18 cellular contexts compared by ENCODE assay signal in genomic region chr20:18323705-18324104, GRCh38. TPM values are rescaled to one million over a fixed set of nuclear protein-coding genes. Genes with fewer than 3 reads are reported as not detected.
DNase-seq lines count a peak whose midpoint lies in the region; ATAC-seq, FAIRE-seq and TF ChIP-seq lines count a peak whose summit lies in the region.
"Had no signal": no experiment of that assay in that cellular context is flagged by ENCODE, and none has a peak within 500 bp of the region (broad histone marks: within the 10 kb centered on the region; RNA-seq: fewer than 3 reads in every experiment).

No MANE protein-coding gene starts in this region.

- no peak overlapping the region for H2BK20ac ChIP-seq in H9 (ENCODE audit: low read depth, low read length, poor library complexity, severe bottlenecking)
- H2BK20ac ChIP-seq in H1 (ENCODE audit: low read length), result no peak overlapping the region

- peaks cover 11 to 20% of the 10 kb centered on the region in 2 experiments for H3K9me3 Mint-ChIP-seq in H9
- no peaks in the 10 kb centered on the region for H3K9me3 Mint-ChIP-seq in stimulated activated effector memory CD8-positive, alpha-beta T cell treated with anti-CD3 and anti-CD28 coated beads, Interleukin-12 subunit alpha, Interleukin-12 subunit beta, amount 100 ng/mL, for 72 hours
- H3K9me3 Mint-ChIP-seq in activated naive CD4-positive, alpha-beta T cell treated with anti-CD3 and anti-CD28 coated beads, Interleukin-2, amount 50 U/mL, for 72 hours, result no peaks in the 10 kb centered on the region

- H4K5ac ChIP-seq in H9 (ENCODE audit: insufficient read length, low read depth, low read length), result no peak overlapping the region
- no peak overlapping the region for H4K5ac ChIP-seq in H1 (ENCODE audit: insufficient read length, low read depth, low read length)

- H4K91ac ChIP-seq in H9 (ENCODE audit: insufficient read length, low read depth, low read length) (no peak overlapping the region), H1 (replicated peaks; ENCODE audit: insufficient read length, low read length) (no peak overlapping the region)

- H3K27ac ChIP-seq in H9 (ENCODE audit: insufficient read length, low read depth, low read length), result peak overlapping the region; percentile 89
- H3K27ac ChIP-seq in H1 (ENCODE audit: low read depth, low read length), result peak overlapping the region; percentile 67
- H3K27ac ChIP-seq in iPS-20b (ENCODE audit: low read length), result peak overlapping the region; percentile 95
- peak overlapping the region; percentile 58 for H3K27ac ChIP-seq in smooth muscle cell (ENCODE audit: low read depth)
- no peak overlapping the region for H3K27ac ChIP-seq in MM.1S (ENCODE audit: low read length)
- H3K27ac ChIP-seq: C4-2B had no signal

- H2BK5ac ChIP-seq in H9 (ENCODE audit: insufficient read length, low read length) (no peak overlapping the region), H1 (ENCODE audit: low read depth, low read length) (peak overlapping the region; percentile 74; the same call in 1 of the 2 replicates)

- H3K79me2 ChIP-seq in H9 (ENCODE audit: insufficient read depth, low read length) (no peaks in the 10 kb centered on the region), H1 (ENCODE audit: control insufficient read depth in 1 of 2, insufficient read depth in 2 of 2, low read length in 2 of 2) (no peaks in the 10 kb centered on the region), smooth muscle cell (ENCODE audit: low read depth) (no peaks in the 10 kb centered on the region), MM.1S (ENCODE audit: low read length) (no peaks in the 10 kb centered on the region)

- no peak overlapping the region for H3K18ac ChIP-seq in H9 (ENCODE audit: insufficient read length, low read depth, low read length)
- H3K18ac ChIP-seq in H1 (ENCODE audit: extremely low read depth, low read length), result no peak overlapping the region

- peak overlapping the region in 1 of 4 experiments; percentile 41; a peak in 4 of 8 replicates for H3K4me3 ChIP-seq in H1 (ENCODE audit: extremely low read depth in 1 of 4, insufficient read depth in 2 of 4, low read depth in 3 of 4, low read length in 4 of 4)
- H3K4me3 ChIP-seq in iPS-20b (ENCODE audit: low read length), result peak overlapping the region; percentile 53
- H3K4me3 ChIP-seq in smooth muscle cell, result no peak overlapping the region
- H3K4me3 ChIP-seq in MM.1S (ENCODE audit: low read length), result no peak overlapping the region
- H3K4me3 ChIP-seq: K562 had no signal

- H3K36me3 Mint-ChIP-seq in H9 (ENCODE audit: insufficient read depth in 1 of 3, low read depth in 3 of 3), result peaks cover 2 to 23% (median 6%) of the 10 kb centered on the region in 3 experiments; a peak in 5 of 7 replicates
- H3K36me3 Mint-ChIP-seq in stimulated activated effector memory CD8-positive, alpha-beta T cell treated with anti-CD3 and anti-CD28 coated beads, Interleukin-12 subunit alpha, Interleukin-12 subunit beta, amount 100 ng/mL, for 72 hours, result no peaks in the 10 kb centered on the region
- H3K36me3 Mint-ChIP-seq in activated naive CD4-positive, alpha-beta T cell treated with anti-CD3 and anti-CD28 coated beads, Interleukin-2, amount 50 U/mL, for 72 hours, result peaks cover 4% of the 10 kb centered on the region in 2 donors

- H4K20me1 ChIP-seq in H9 (ENCODE audit: control insufficient read depth, insufficient read depth, insufficient read length) (no peaks in the 10 kb centered on the region), H1 (replicated peaks in 1 of 2; ENCODE audit: control insufficient read depth in 1 of 2, insufficient read depth in 2 of 2, low read length in 2 of 2) (no peaks in the 10 kb centered on the region), smooth muscle cell (ENCODE audit: low read depth) (no peaks in the 10 kb centered on the region), MM.1S (ENCODE audit: insufficient read depth, low read length) (no peaks in the 10 kb centered on the region)

- H3K9ac ChIP-seq in H9 (ENCODE audit: extremely low read depth, insufficient read length, low read length) (no peak overlapping the region), H1 (replicated peaks in 1 of 4; ENCODE audit: extremely low read depth in 1 of 4, low read depth in 3 of 4, low read length in 3 of 4) (peak overlapping the region in 1 of 4 experiments; percentile 0; a peak in 1 of 7 replicates), iPS-20b (ENCODE audit: low read depth, low read length) (peak overlapping the region; percentile 71), smooth muscle cell (ENCODE audit: low read depth) (no peak overlapping the region), MM.1S (ENCODE audit: low read length) (no peak overlapping the region)

- H3K23me2 ChIP-seq in H9 (ENCODE audit: insufficient read length, low read depth, low read length, poor library complexity, severe bottlenecking) (no peaks in the 10 kb centered on the region), H1 (ENCODE audit: low read depth, low read length) (no peaks in the 10 kb centered on the region)

- TF ChIP-seq EP300 in H1 (IDR thresholded peaks at IDR 0.05; ENCODE audit: borderline replicate concordance in 1 of 2, low read depth in 2 of 2, low read length in 2 of 2), result no peak; a peak in 1 of 3 replicates

- no peak for ATAC-seq in stimulated activated effector memory CD8-positive, alpha-beta T cell treated with anti-CD3 and anti-CD28 coated beads, Interleukin-12 subunit alpha, Interleukin-12 subunit beta, amount 100 ng/mL, for 72 hours
- ATAC-seq in activated naive CD4-positive, alpha-beta T cell treated with anti-CD3 and anti-CD28 coated beads, Interleukin-2, amount 50 U/mL, for 72 hours, result no peak
- ATAC-seq: K562, Panc1 had no signal

- H3K4me1 Mint-ChIP-seq in H9, result peaks cover 36 to 47% of the 10 kb centered on the region in 2 experiments
- H3K4me1 Mint-ChIP-seq in stimulated activated effector memory CD8-positive, alpha-beta T cell treated with anti-CD3 and anti-CD28 coated beads, Interleukin-12 subunit alpha, Interleukin-12 subunit beta, amount 100 ng/mL, for 72 hours, result no peaks in the 10 kb centered on the region

- TF ChIP-seq CTCF in H9 (conservative IDR thresholded peaks at IDR 0.05) (no peak), H1 (IDR thresholded peaks at IDR 0.05; ENCODE audit: control extremely low read depth in 1 of 3, insufficient read depth in 1 of 3, low read depth in 1 of 3, low read length in 3 of 3) (no peak), smooth muscle cell (IDR thresholded peaks at IDR 0.05; ENCODE audit: borderline replicate concordance, insufficient read depth, poor library complexity, severe bottlenecking) (no peak), MM.1S (IDR thresholded peaks at IDR 0.05; ENCODE audit: low read length) (no peak)

- POLR2A ChIA-PET in H1 (lab: Charles Lee; ENCODE audit: partially characterized antibody), result interaction anchor here (0.7 to 1.5 kb wide), 5 partner anchors 8 to 1970 kb away, joined by 3 to 5 read pairs (median 4); partner anchors contain the start of gene ZNF133

- no peak overlapping the region; the same call in 1 of the 2 replicates for H3K4ac ChIP-seq in H9 (ENCODE audit: low read depth, low read length)
- H3K4ac ChIP-seq in H1 (replicated peaks; ENCODE audit: insufficient read length, low read depth, low read length), result no peak overlapping the region

- H3K14ac ChIP-seq in H9 (ENCODE audit: insufficient read depth, low read length) (no peak overlapping the region), H1 (ENCODE audit: insufficient read length) (no peak overlapping the region)

- H3K4me1 ChIP-seq in H9 (ENCODE audit: insufficient read depth, low read length) (no peaks in the 10 kb centered on the region; the same call in 1 of the 2 replicates), H1 (replicated peaks in 1 of 4; ENCODE audit: control insufficient read depth in 3 of 4, insufficient read depth in 4 of 4, low read length in 3 of 4) (peaks cover 0 to 11% (median 5%) of the 10 kb centered on the region in 4 experiments; a peak in 6 of 7 replicates), iPS-20b (ENCODE audit: insufficient read depth, low read length) (peaks cover 25% of the 10 kb centered on the region), smooth muscle cell (ENCODE audit: low read depth) (peaks cover 15% of the 10 kb centered on the region), MM.1S (ENCODE audit: low read length) (no peaks in the 10 kb centered on the region)

- H2BK12ac ChIP-seq in H9 (ENCODE audit: insufficient read length, low read depth, low read length) (no peak overlapping the region), H1 (ENCODE audit: low read depth, low read length) (no peak overlapping the region; the same call in 1 of the 2 replicates)

- H4K8ac ChIP-seq in H9 (replicated peaks; ENCODE audit: insufficient read length, low read depth, low read length), result no peak overlapping the region
- H4K8ac ChIP-seq in H1 (ENCODE audit: extremely low read depth, insufficient read depth, low read length), result no peak overlapping the region

- no CpG with 5 or more reads among the region's 4 CpGs for WGBS in H9 (ENCODE audit: extremely low coverage, insufficient read length, low lambda C conversion rate)
- 0% methylated on average over 4 of the region's 4 CpGs; no CpG with 5 or more reads in 1 of the 2 experiments for WGBS in H1 (ENCODE audit: extremely low coverage in 1 of 2, insufficient coverage in 1 of 2, insufficient read length in 1 of 2, insufficient replicate concordance in 2 of 2, low coverage in 1 of 2, low lambda C conversion rate in 2 of 2, missing lambda C conversion rate in 1 of 2), 2 experiments
- WGBS in smooth muscle cell (ENCODE audit: low lambda C conversion rate), result 74% methylated on average over 4 of the region's 4 CpGs

- TF ChIP-seq POLR2A in H1 (IDR thresholded peaks at IDR 0.05; ENCODE audit: control extremely low read depth in 1 of 2, low read depth in 2 of 2, low read length in 2 of 2), result peak in 1 of 2 experiments; percentile 64; a peak in 2 of 3 replicates

- no peaks in the 10 kb centered on the region for H3K9me3 ChIP-seq in H9 (ENCODE audit: control insufficient read depth, low read depth, low read length)
- H3K9me3 ChIP-seq in H1 (ENCODE audit: insufficient read depth in 2 of 2, low read depth in 1 of 2, low read length in 1 of 2), result peaks cover 0 to 13% of the 10 kb centered on the region in 2 experiments; a peak in 2 of 4 replicates
- peaks cover 18% of the 10 kb centered on the region for H3K9me3 ChIP-seq in iPS-20b (ENCODE audit: insufficient read depth, low read depth, low read length)
- no peaks in the 10 kb centered on the region for H3K9me3 ChIP-seq in smooth muscle cell (replicated peaks; ENCODE audit: low read depth)
- no peaks in the 10 kb centered on the region for H3K9me3 ChIP-seq in MM.1S (replicated peaks; ENCODE audit: insufficient read depth, low read length)

- H2AFZ ChIP-seq in H9 (ENCODE audit: low read length), result no peak overlapping the region
- no peak overlapping the region for H2AFZ ChIP-seq in H1 (ENCODE audit: low read length)
- no peak overlapping the region for H2AFZ ChIP-seq in smooth muscle cell (ENCODE audit: low read depth)
- H2AFZ ChIP-seq in MM.1S (ENCODE audit: low read length), result no peak overlapping the region

- peak overlapping the region; percentile 91 to 99 (median 97) for H3K27ac Mint-ChIP-seq in H9
- H3K27ac Mint-ChIP-seq in stimulated activated effector memory CD8-positive, alpha-beta T cell treated with anti-CD3 and anti-CD28 coated beads, Interleukin-12 subunit alpha, Interleukin-12 subunit beta, amount 100 ng/mL, for 72 hours, result no peak overlapping the region
- no peak overlapping the region for H3K27ac Mint-ChIP-seq in activated naive CD4-positive, alpha-beta T cell treated with anti-CD3 and anti-CD28 coated beads, Interleukin-2, amount 50 U/mL, for 72 hours

- no peaks in the 10 kb centered on the region for H3K27me3 Mint-ChIP-seq in H9 (ENCODE audit: low read depth)

- H2BK120ac ChIP-seq in H9 (ENCODE audit: low read depth, low read length, poor library complexity, severe bottlenecking), result no peak overlapping the region
- H2BK120ac ChIP-seq in H1 (replicated peaks; ENCODE audit: low read depth, low read length), result no peak overlapping the region

- no peaks in the 10 kb centered on the region for H3K27me3 ChIP-seq in H9 (ENCODE audit: insufficient read depth, low read length)
- H3K27me3 ChIP-seq in H1 (replicated peaks in 1 of 4; ENCODE audit: control insufficient read depth in 3 of 4, extremely low read depth in 1 of 4, insufficient read depth in 3 of 4, low read length in 3 of 4), result no peaks in the 10 kb centered on the region
- H3K27me3 ChIP-seq in iPS-20b (ENCODE audit: insufficient read depth, low read length), result no peaks in the 10 kb centered on the region
- no peaks in the 10 kb centered on the region for H3K27me3 ChIP-seq in smooth muscle cell (ENCODE audit: low read depth)
- no peaks in the 10 kb centered on the region for H3K27me3 ChIP-seq in MM.1S (replicated peaks; ENCODE audit: insufficient read depth, low read length)

- no peak overlapping the region for H3K56ac ChIP-seq in H9 (ENCODE audit: insufficient read length, low read depth, low read length)
- no peak overlapping the region for H3K56ac ChIP-seq in H1 (replicated peaks; ENCODE audit: insufficient read length, low read depth, low read length)

- peak; percentile 85 for FAIRE-seq in H1 (lab: Jason Lieb, UNC)
- FAIRE-seq: GM12892, H54, K562 had no signal

- H3K4me2 ChIP-seq in H9 (ENCODE audit: insufficient read depth, insufficient read length, low read length) (peak overlapping the region; percentile 24), H1 (ENCODE audit: insufficient read depth in 1 of 2, low read depth in 2 of 2, low read length in 2 of 2) (peak overlapping the region; percentile 43 to 51; a peak in 3 of 4 replicates), smooth muscle cell (no peak overlapping the region), MM.1S (ENCODE audit: low read depth, low read length) (no peak overlapping the region)

- H3K4me3 Mint-ChIP-seq in H9, result peak overlapping the region; percentile 45 to 58
- H3K4me3 Mint-ChIP-seq in stimulated activated effector memory CD8-positive, alpha-beta T cell treated with anti-CD3 and anti-CD28 coated beads, Interleukin-12 subunit alpha, Interleukin-12 subunit beta, amount 100 ng/mL, for 72 hours, result no peak overlapping the region

- H3K79me1 ChIP-seq in H9 (ENCODE audit: insufficient read depth, low read depth, low read length, poor library complexity, severe bottlenecking), result no peaks in the 10 kb centered on the region
- no peaks in the 10 kb centered on the region for H3K79me1 ChIP-seq in H1 (ENCODE audit: low read depth, low read length)

- DNase-seq in H9 (peak; percentile 55), H1 (ENCODE audit: low read depth in 1 of 2, low spot score in 2 of 2) (peak in 1 of 2 experiments; percentile 27), smooth muscle cell (lab: John Stamatoyannopoulos, UW; ENCODE audit: unreplicated experiment) (no peak), MM.1S (no peak)
- DNase-seq in stimulated activated effector memory CD8-positive, alpha-beta T cell treated with anti-CD3 and anti-CD28 coated beads, Interleukin-12 subunit alpha, Interleukin-12 subunit beta, amount 100 ng/mL, for 72 hours (ENCODE audit: low spot score in 2 of 2), result no peak
- DNase-seq in activated naive CD4-positive, alpha-beta T cell treated with anti-CD3 and anti-CD28 coated beads, Interleukin-2, amount 50 U/mL, for 72 hours (ENCODE audit: low spot score in 2 of 2), result no peak
- DNase-seq: DMS 273 treated with DMSO at 0.1 percent for 48 hours, MV-4-11, NCI-H1417, NCI-H1930, NCI-H510A treated with DMSO at 0.1 percent for 48 hours, NCI-H82 had no signal

- CTCF ChIA-PET in H1 (lab: Charles Lee; ENCODE audit: partially characterized antibody), result interaction anchor here (0.7 kb wide), 1 partner anchor 786 kb away, joined by 3 read pairs; no protein-coding TSS in a partner anchor

- H3K23ac ChIP-seq in H9 (ENCODE audit: insufficient read length, low read depth, low read length) (no peak overlapping the region), H1 (ENCODE audit: insufficient read length) (no peak overlapping the region)

- H3F3A ChIP-seq in smooth muscle cell (ENCODE audit: low read depth) (peaks cover 8% of the 10 kb centered on the region), MM.1S (ENCODE audit: insufficient read depth, low read length) (no peaks in the 10 kb centered on the region)

- no peak for TF ChIP-seq RAD21 in H1 (IDR thresholded peaks at IDR 0.05 in 1 of 2, conservative IDR thresholded peaks at IDR 0.05 in 1 of 2; ENCODE audit: low read depth in 2 of 2, low read length in 2 of 2)

- H2BK15ac ChIP-seq in H9 (ENCODE audit: low read depth, low read length) (no peak overlapping the region), H1 (ENCODE audit: low read length) (no peak overlapping the region)

- no peak overlapping the region for H3T11ph ChIP-seq in H9 (ENCODE audit: low read length)

- no peaks in the 10 kb centered on the region for H3K9me2 ChIP-seq in MM.1S (replicated peaks; ENCODE audit: insufficient read depth, low read length)

- H2AK5ac ChIP-seq in H9 (ENCODE audit: insufficient read length, low read length) (no peak overlapping the region), H1 (ENCODE audit: low read depth, low read length) (no peak overlapping the region)

- H3K36me3 ChIP-seq in H1 (ENCODE audit: control insufficient read depth in 2 of 4, insufficient read depth in 4 of 4, low read length in 3 of 4), result no peaks in the 10 kb centered on the region; a peak in 2 of 8 replicates
- no peaks in the 10 kb centered on the region for H3K36me3 ChIP-seq in iPS-20b (ENCODE audit: insufficient read depth, low read depth, low read length)
- no peaks in the 10 kb centered on the region for H3K36me3 ChIP-seq in smooth muscle cell (ENCODE audit: low read depth)
- H3K36me3 ChIP-seq in MM.1S (replicated peaks; ENCODE audit: insufficient read depth, low read length), result no peaks in the 10 kb centered on the region

RNA-seq across cellular contexts. Expression of gene ZNF133, which starts 35.4 kb away (rescaled TPM):
- total RNA-seq in H9 (2021) (10.1 and 11.0 TPM in 2 replicates), smooth muscle cell (12.5 and 22.2 TPM in 2 replicates)
- total RNA-seq in H1 (2021; fragmentation: NEBNext Ultra II Directional; extraction: Animal tissue kit (Norgen Biotek cat#: 25700)), result 12.1 and 14.3 TPM in 2 replicates
- polyA plus RNA-seq in H1 (2011; rRNA removed) (13.2 and 15.8 TPM in 2 replicates), smooth muscle cell (14.1 and 22.4 TPM in 2 replicates)
- polyA plus RNA-seq in H1 (2011; cell fraction: cytosol; rRNA removed), result 18.4 TPM
- 52.3 TPM for polyA plus RNA-seq in H1 (2011; cell fraction: nucleus; rRNA removed)
- polyA plus RNA-seq in H1 (2012, experiment 1 of 2), result 13.1 to 17.7 TPM (median 16.2 TPM) in 4 replicates
- polyA plus RNA-seq in H1 (2012, experiment 2 of 2), result 4.8 TPM
- polyA plus RNA-seq in H1 (2013, experiment 1 of 2), result 6.6 TPM
- 6.6 TPM for polyA plus RNA-seq in H1 (2013, experiment 2 of 2)
- 27.0 and 28.4 TPM in 2 replicates for polyA minus RNA-seq in H1 (2011; rRNA and poly(A)+ RNA removed)
- 9.2 TPM for polyA minus RNA-seq in H1 (2011; cell fraction: cytosol; rRNA and poly(A)+ RNA removed)
- polyA minus RNA-seq in H1 (2011; cell fraction: nucleus; rRNA and poly(A)+ RNA removed), result 17.6 TPM
- total RNA-seq in activated naive CD4-positive, alpha-beta T cell treated with anti-CD3 and anti-CD28 coated beads, Interleukin-2, amount 50 U/mL, for 72 hours, result 1 to 10 TPM; 4.7 to 9.9 TPM

Comparison
In these comparisons a context has a peak if more than half of its experiments do, and no peak if none do; other contexts are left out.
1. H3K4me2 ChIP-seq: peak in H9 (single experiment) and H1 (2 of 2); none in smooth muscle cell (single experiment) and MM.1S (single experiment).
2. H3K27ac Mint-ChIP-seq: peak in H9 (3 of 3); none in stimulated activated effector memory CD8-positive, alpha-beta T cell treated with anti-CD3 and anti-CD28 coated beads, Interleukin-12 subunit alpha, Interleukin-12 subunit beta, amount 100 ng/mL, for 72 hours (single experiment) and activated naive CD4-positive, alpha-beta T cell treated with anti-CD3 and anti-CD28 coated beads, Interleukin-2, amount 50 U/mL, for 72 hours (0 of 2).